ENCODE assay signal across 10 cellular contexts in the genomic region with DNA sequence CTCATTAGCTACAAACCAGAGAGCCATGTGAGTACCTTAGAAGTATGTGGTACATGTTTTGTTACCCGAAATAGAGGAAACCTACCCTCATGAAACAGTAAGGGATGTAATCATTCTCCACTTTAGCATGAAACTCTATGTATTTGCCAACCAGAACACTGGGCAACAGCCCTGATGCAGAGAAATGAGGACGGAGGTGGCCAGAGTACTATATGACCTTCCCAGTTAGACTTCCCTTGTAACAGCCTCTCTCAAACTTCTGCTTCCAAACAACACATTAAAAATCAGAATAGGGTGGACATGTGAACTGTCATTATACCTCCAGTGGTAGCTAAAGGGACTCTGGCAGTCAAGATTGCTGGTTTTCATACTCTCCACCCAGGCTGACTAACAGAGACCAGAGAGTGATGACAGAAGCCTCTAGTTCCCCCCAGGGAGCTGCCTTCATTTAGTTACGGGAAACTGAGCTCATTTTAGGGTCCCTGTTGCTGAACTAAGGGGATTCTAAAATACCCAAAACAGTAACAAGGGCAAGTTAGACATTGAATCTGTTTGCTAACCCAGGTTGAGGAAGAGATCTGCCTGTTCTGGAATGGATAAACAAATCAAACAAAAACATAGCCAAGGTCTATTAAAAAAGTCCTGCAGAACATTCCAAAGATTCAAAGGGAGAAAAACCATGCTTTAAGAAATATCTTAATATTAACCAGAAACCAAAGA.
DNase-seq lines count a peak whose midpoint lies in the region; ATAC-seq and TF ChIP-seq lines count a peak whose summit lies in the region.
"Had no signal": no experiment of that assay in that cellular context is flagged by ENCODE, and none has a peak within 500 bp of the region (broad histone marks: within the 10 kb centered on the region; RNA-seq: fewer than 3 reads in every experiment).

No MANE protein-coding gene starts in this region.

- no peak overlapping the region for H4K91ac ChIP-seq in IMR-90 (ENCODE audit: insufficient read depth, low read depth, low read length)

- CTCF ChIA-PET in IMR-90 (lab: Yijun Ruan, JAX): interaction anchor here (1.1 kb wide), 1 partner anchor 14 kb away, joined by 4 read pairs; no protein-coding TSS in a partner anchor

- TF ChIP-seq POLR2A in IMR-90 (IDR thresholded peaks at IDR 0.05; ENCODE audit: low read depth, low read length): no peak
- no peak for TF ChIP-seq POLR2A in heart left ventricle (IDR thresholded peaks at IDR 0.05)
- no peak for TF ChIP-seq POLR2A in suprapubic skin (IDR thresholded peaks at IDR 0.05)

- POLR2A ChIA-PET in IMR-90 (lab: Charles Lee; ENCODE audit: unreplicated experiment): no interaction called here

- TF ChIP-seq RAD21 in IMR-90 (IDR thresholded peaks at IDR 0.05; ENCODE audit: low read length): no peak

- H3K4ac ChIP-seq in IMR-90 (ENCODE audit: low read depth, low read length): no peak overlapping the region

- no peak overlapping the region for H2AK9ac ChIP-seq in IMR-90 (replicated peaks; ENCODE audit: low read depth, low read length, poor library complexity)

- no CpG with 5 or more reads among the region's 3 CpGs for whole genome bisulfite sequencing in IMR-90 (ENCODE audit: extremely low coverage in 2 of 2, insufficient read length in 1 of 2), 2 experiments
- WGBS in heart left ventricle, 4 donors: 51 to 65% (median 56%) methylated on average over 3 of the region's 3 CpGs
- 82% methylated on average over 3 of the region's 3 CpGs for WGBS in suprapubic skin

- H3K27ac ChIP-seq in IMR-90 (ENCODE audit: insufficient read depth, low read length): no peak overlapping the region
- H3K27ac ChIP-seq in heart left ventricle: peak overlapping the region in 10 of 12 donors; percentile 16 to 66 (median 40)
- peak overlapping the region; percentile 20 for H3K27ac ChIP-seq in suprapubic skin

- H2BK20ac ChIP-seq in IMR-90 (ENCODE audit: low read depth, low read length): no peak overlapping the region

- no peaks in the 10 kb centered on the region for H4K20me1 ChIP-seq in IMR-90 (ENCODE audit: insufficient read depth, low read length)

- H3K9me3 ChIP-seq in IMR-90 (ENCODE audit: control insufficient read depth, insufficient read depth, low read length): peaks cover 2% of the 10 kb centered on the region; the same call in 1 of the 2 replicates
- H3K9me3 ChIP-seq in heart left ventricle: peaks cover 0 to 15% (median 3%) of the 10 kb centered on the region in 12 donors
- H3K9me3 ChIP-seq in suprapubic skin: no peaks in the 10 kb centered on the region

- no peaks in the 10 kb centered on the region; a peak in 1 of 4 replicates for H3K79me1 ChIP-seq in IMR-90 (ENCODE audit: low read depth in 1 of 2, low read length in 2 of 2)

- no peak overlapping the region for H2AFZ ChIP-seq in IMR-90 (replicated peaks; ENCODE audit: low read length, poor library complexity)

- peaks cover 3% of the 10 kb centered on the region; the same call in 1 of the 2 replicates for H3K9me1 ChIP-seq in IMR-90 (ENCODE audit: insufficient read depth, low read length)

- H3K36me3 ChIP-seq in IMR-90 (ENCODE audit: control insufficient read depth, insufficient read depth, low read length) (no peaks in the 10 kb centered on the region), heart left ventricle (peaks cover 0 to 9% (median 2%) of the 10 kb centered on the region in 9 donors), suprapubic skin (peaks cover 3% of the 10 kb centered on the region)

- H3K4me1 ChIP-seq in IMR-90 (ENCODE audit: control insufficient read depth, insufficient read depth, low read length) (peaks cover 4% of the 10 kb centered on the region; the same call in 1 of the 2 replicates), heart left ventricle (peaks cover 0 to 19% (median 12%) of the 10 kb centered on the region in 12 donors), suprapubic skin (peaks cover 9% of the 10 kb centered on the region)

- H4K8ac ChIP-seq in IMR-90 (ENCODE audit: low read depth in 2 of 2, low read length in 2 of 2): no peak overlapping the region; a peak in 1 of 4 replicates

- no peak overlapping the region for H2BK5ac ChIP-seq in IMR-90 (ENCODE audit: low read depth, low read length, poor library complexity, severe bottlenecking)

- H2BK15ac ChIP-seq in IMR-90 (ENCODE audit: low read depth, low read length): no peak overlapping the region

- no peak overlapping the region for H3K56ac ChIP-seq in IMR-90 (ENCODE audit: extremely low read depth, insufficient read depth, low read length)

- dilution Hi-C loops in IMR-90 (cut with HindIII; ENCODE audit: low sequenced_read_pairs, unreplicated experiment): no loop called here

- H3K27me3 ChIP-seq in IMR-90 (ENCODE audit: control insufficient read depth, insufficient read depth, low read length): no peaks in the 10 kb centered on the region
- H3K27me3 ChIP-seq in heart left ventricle: no peaks in the 10 kb centered on the region
- H3K27me3 ChIP-seq in suprapubic skin: no peaks in the 10 kb centered on the region

- H3K4me2 ChIP-seq in IMR-90 (ENCODE audit: low read depth, low read length): no peak overlapping the region

- H2AK5ac ChIP-seq in IMR-90 (ENCODE audit: low read depth, low read length): no peak overlapping the region

- no peak for DNase-seq in IMR-90
- no peak for DNase-seq in heart left ventricle
- DNase-seq in suprapubic skin (ENCODE audit: low spot score in 2 of 2): no peak
- DNase-seq in superior temporal gyrus (ENCODE audit: extremely low spot score): no peak
- no peak for DNase-seq in SIG-M5 treated with dmso at 0.1 percent for 504 hours (lab: John Stamatoyannopoulos, UW; ENCODE audit: unreplicated experiment)
- DNase-seq in NCI-H2081 (lab: John Stamatoyannopoulos, UW): no peak
- DNase-seq: activated CD4-positive, alpha-beta T cell treated with anti-CD3 and anti-CD28 coated beads, Interleukin-2, amount 50 U/mL, for 1 hour; activated effector memory CD4-positive, alpha-beta T cell treated with Interleukin-2 at 50 U/mL for 16 hours; NCI-H748 treated with DMSO at 0.1 percent for 48 hours had no signal

- peak; percentile 53 for ATAC-seq in GM19328 (IDR thresholded peaks at IDR 0.05; ENCODE audit: unreplicated experiment)
- peak; percentile 60 for ATAC-seq in IMR-90 (ENCODE audit: low read depth)
- ATAC-seq in heart left ventricle: peak; percentile 42 to 76 (median 50)

- in situ Hi-C loops in IMR-90 (cut with MboI; ENCODE audit: low sequenced_read_pairs): loop anchor here (25.0 kb wide), 1 partner anchor 911 kb away; no protein-coding TSS in a partner anchor

- H4K5ac ChIP-seq in IMR-90 (ENCODE audit: low read depth, low read length): 0 out of 2 replicates have a peak overlapping the region, but pooled peaks have one; percentile 7

- TF ChIP-seq CTCF in IMR-90 (conservative IDR thresholded peaks at IDR 0.05; ENCODE audit: low read depth, low read length): no peak
- no peak for TF ChIP-seq CTCF in heart left ventricle (IDR thresholded peaks at IDR 0.05)
- no peak for TF ChIP-seq CTCF in suprapubic skin (IDR thresholded peaks at IDR 0.05)

- H2BK120ac ChIP-seq in IMR-90 (ENCODE audit: low read depth, low read length): no peak overlapping the region

- H3K18ac ChIP-seq in IMR-90 (ENCODE audit: low read depth, low read length): no peak overlapping the region

- H3K4me3 ChIP-seq in IMR-90 (ENCODE audit: insufficient read depth, low read depth, low read length): no peak overlapping the region
- no peak overlapping the region for H3K4me3 ChIP-seq in heart left ventricle
- H3K4me3 ChIP-seq in suprapubic skin: no peak overlapping the region

- H3K9ac ChIP-seq in IMR-90 (ENCODE audit: low read depth, low read length): no peak overlapping the region

- no peak for TF ChIP-seq EP300 in suprapubic skin (IDR thresholded peaks at IDR 0.05)

- no TSS peak for BruUV-seq in IMR-90 (replicated peaks; lab: Mats Ljungman, UMichigan)

- no peak overlapping the region for H3K14ac ChIP-seq in IMR-90 (replicated peaks; ENCODE audit: low read depth, low read length)

- H3K23ac ChIP-seq in IMR-90 (ENCODE audit: low read depth, low read length): no peak overlapping the region

- intact Hi-C loops in IMR-90 (cut with micrococcal nuclease): no loop called here
- intact Hi-C loops in heart left ventricle (cut with DNase I): no loop called here

TF ChIP-seq in IMR-90, 13 proteins besides CTCF, POLR2A, EP300 and RAD21:
- no peak for TF ChIP-seq SMC3 (IDR thresholded peaks at IDR 0.05; ENCODE audit: low read depth, low read length)
- TF ChIP-seq, protein P1, sequence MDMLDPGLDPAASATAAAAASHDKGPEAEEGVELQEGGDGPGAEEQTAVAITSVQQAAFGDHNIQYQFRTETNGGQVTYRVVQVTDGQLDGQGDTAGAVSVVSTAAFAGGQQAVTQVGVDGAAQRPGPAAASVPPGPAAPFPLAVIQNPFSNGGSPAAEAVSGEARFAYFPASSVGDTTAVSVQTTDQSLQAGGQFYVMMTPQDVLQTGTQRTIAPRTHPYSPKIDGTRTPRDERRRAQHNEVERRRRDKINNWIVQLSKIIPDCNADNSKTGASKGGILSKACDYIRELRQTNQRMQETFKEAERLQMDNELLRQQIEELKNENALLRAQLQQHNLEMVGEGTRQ (IDR thresholded peaks at IDR 0.05; ENCODE audit: low read depth, low read length): no peak
- TF ChIP-seq RFX5 (IDR thresholded peaks at IDR 0.05; ENCODE audit: low read depth, low read length): no peak
- no peak for TF ChIP-seq BHLHE40 (IDR thresholded peaks at IDR 0.05; ENCODE audit: low read depth, low read length)
- TF ChIP-seq RCOR1 (IDR thresholded peaks at IDR 0.05; ENCODE audit: insufficient replicate concordance, low read length): no peak
- no peak for TF ChIP-seq MAZ (IDR thresholded peaks at IDR 0.05; ENCODE audit: borderline replicate concordance, low read depth, low read length)
- no peak for TF ChIP-seq CEBPB (IDR thresholded peaks at IDR 0.05; ENCODE audit: low read depth, low read length)
- TF ChIP-seq, protein P2, sequence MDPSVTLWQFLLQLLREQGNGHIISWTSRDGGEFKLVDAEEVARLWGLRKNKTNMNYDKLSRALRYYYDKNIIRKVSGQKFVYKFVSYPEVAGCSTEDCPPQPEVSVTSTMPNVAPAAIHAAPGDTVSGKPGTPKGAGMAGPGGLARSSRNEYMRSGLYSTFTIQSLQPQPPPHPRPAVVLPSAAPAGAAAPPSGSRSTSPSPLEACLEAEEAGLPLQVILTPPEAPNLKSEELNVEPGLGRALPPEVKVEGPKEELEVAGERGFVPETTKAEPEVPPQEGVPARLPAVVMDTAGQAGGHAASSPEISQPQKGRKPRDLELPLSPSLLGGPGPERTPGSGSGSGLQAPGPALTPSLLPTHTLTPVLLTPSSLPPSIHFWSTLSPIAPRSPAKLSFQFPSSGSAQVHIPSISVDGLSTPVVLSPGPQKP (IDR thresholded peaks at IDR 0.05; ENCODE audit: borderline replicate concordance, low read depth, low read length): no peak
- no peak for TF ChIP-seq MXI1 (IDR thresholded peaks at IDR 0.05; ENCODE audit: borderline replicate concordance, low read depth, low read length)
- no peak for TF ChIP-seq FOS (IDR thresholded peaks at IDR 0.05; ENCODE audit: low read depth, low read length)
- TF ChIP-seq MAFK (IDR thresholded peaks at IDR 0.05; ENCODE audit: low read depth, low read length): no peak
- no peak for TF ChIP-seq NFE2L2 (IDR thresholded peaks at IDR 0.05; ENCODE audit: low read depth, low read length)
- no peak for TF ChIP-seq CHD1 (IDR thresholded peaks at IDR 0.05; ENCODE audit: low read depth, low read length)
